10 cellular contexts compared by ENCODE assay signal in the genomic region with DNA sequence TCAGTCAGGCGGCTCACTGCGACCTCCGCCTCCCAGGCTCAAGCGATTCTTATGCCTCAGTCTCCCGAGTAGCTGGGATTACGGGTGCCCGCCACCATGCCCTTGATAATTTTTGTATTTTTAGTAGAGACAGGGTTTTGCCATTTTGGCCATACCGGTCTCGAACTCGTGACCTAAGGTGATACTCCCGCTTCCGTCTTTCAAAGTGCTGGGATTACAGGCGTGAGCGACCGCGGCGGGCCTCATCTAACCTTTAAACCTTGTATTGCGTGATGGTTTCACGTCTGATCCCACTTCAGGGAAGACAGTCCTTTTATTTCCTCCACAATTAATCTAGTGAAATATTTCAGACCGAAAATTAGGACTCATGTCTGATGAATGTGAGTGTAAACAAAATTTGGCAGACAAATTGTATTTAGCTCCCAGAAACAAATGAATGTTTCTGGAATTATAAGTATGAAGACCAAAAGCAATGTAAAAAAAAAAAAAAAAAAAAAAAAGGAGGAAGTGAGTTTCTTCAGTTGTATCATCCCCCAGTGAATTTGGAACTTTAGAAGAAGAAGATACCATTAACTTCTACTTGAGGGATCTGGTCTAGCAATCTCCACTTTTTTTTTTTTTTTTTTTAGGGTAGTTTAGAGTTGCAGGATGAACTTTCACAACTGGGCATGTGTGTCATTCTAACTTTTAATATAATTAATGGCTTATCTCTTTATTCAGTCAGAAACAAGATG. TPM values are rescaled to one million over a fixed set of nuclear protein-coding genes. Genes with fewer than 3 reads are reported as not detected.
DNase-seq lines count a peak whose midpoint lies in the region; ATAC-seq and TF ChIP-seq lines count a peak whose summit lies in the region.
"Had no signal": no experiment of that assay in that cellular context is flagged by ENCODE, and none has a peak within 500 bp of the region (broad histone marks: within the 10 kb centered on the region; RNA-seq: fewer than 3 reads in every experiment).

No MANE protein-coding gene starts in this region.

- ATAC-seq in activated T-cell treated with anti-CD3 and anti-CD28 coated beads, Interleukin-2, amount 50 U/mL, for 72 hours (replicated peaks in 1 of 2) = no peak
- no peak for ATAC-seq in stimulated activated memory B cell treated with anti-CD40 and anti-IgM and Interleukin-4, amounts not matched to agents 10 μg/mL and 1 μg/mL and 100 μg/mL, for 72 hours
- ATAC-seq in GM19023 (IDR thresholded peaks at IDR 0.05; ENCODE audit: unreplicated experiment) = no peak

- H3K9me3 Mint-ChIP-seq in activated T-cell treated with anti-CD3 and anti-CD28 coated beads, Interleukin-2, amount 50 U/mL, for 72 hours = no peaks in the 10 kb centered on the region
- H3K9me3 Mint-ChIP-seq in stimulated activated memory B cell treated with anti-CD40 and anti-IgM and Interleukin-4, amounts not matched to agents 10 μg/mL and 1 μg/mL and 100 μg/mL, for 72 hours = no peaks in the 10 kb centered on the region

- peak overlapping the region; percentile 94 for H3K4me3 ChIP-seq in epithelial cell of proximal tubule (ENCODE audit: low read depth, low read length)

- H3K27ac Mint-ChIP-seq in activated T-cell treated with anti-CD3 and anti-CD28 coated beads, Interleukin-2, amount 50 U/mL, for 72 hours = peak overlapping the region; percentile 83
- H3K27ac Mint-ChIP-seq in stimulated activated memory B cell treated with anti-CD40 and anti-IgM and Interleukin-4, amounts not matched to agents 10 μg/mL and 1 μg/mL and 100 μg/mL, for 72 hours = peak overlapping the region; percentile 95

- H3K4me1 Mint-ChIP-seq in activated T-cell treated with anti-CD3 and anti-CD28 coated beads, Interleukin-2, amount 50 U/mL, for 72 hours (ENCODE audit: low read depth) = peaks cover 36% of the 10 kb centered on the region
- H3K4me1 Mint-ChIP-seq in stimulated activated memory B cell treated with anti-CD40 and anti-IgM and Interleukin-4, amounts not matched to agents 10 μg/mL and 1 μg/mL and 100 μg/mL, for 72 hours = peaks cover 23% of the 10 kb centered on the region

- peak overlapping the region; percentile 82 to 94 for H3K4me3 Mint-ChIP-seq in activated T-cell treated with anti-CD3 and anti-CD28 coated beads, Interleukin-2, amount 50 U/mL, for 72 hours
- peak overlapping the region; percentile 86 for H3K4me3 Mint-ChIP-seq in stimulated activated memory B cell treated with anti-CD40 and anti-IgM and Interleukin-4, amounts not matched to agents 10 μg/mL and 1 μg/mL and 100 μg/mL, for 72 hours

- H3K27me3 Mint-ChIP-seq in activated T-cell treated with anti-CD3 and anti-CD28 coated beads, Interleukin-2, amount 50 U/mL, for 72 hours (ENCODE audit: low read depth) = no peaks in the 10 kb centered on the region
- no peaks in the 10 kb centered on the region for H3K27me3 Mint-ChIP-seq in stimulated activated memory B cell treated with anti-CD40 and anti-IgM and Interleukin-4, amounts not matched to agents 10 μg/mL and 1 μg/mL and 100 μg/mL, for 72 hours

- no peak for TF ChIP-seq CTCF in RWPE1 (conservative IDR thresholded peaks at IDR 0.05; ENCODE audit: low read depth)
- TF ChIP-seq CTCF in epithelial cell of proximal tubule (conservative IDR thresholded peaks at IDR 0.05; ENCODE audit: low read depth, low read length) = no peak

- peak overlapping the region; percentile 93; the same call in 1 of the 2 replicates for H3K27ac ChIP-seq in RWPE1

- no peak for DNase-seq in activated T-cell treated with anti-CD3 and anti-CD28 coated beads, Interleukin-2, amount 50 U/mL, for 72 hours
- DNase-seq in activated T-cell treated with anti-CD3 and anti-CD28 coated beads for 4 hours = no peak
- DNase-seq in RWPE1 (ENCODE audit: low spot score) = no peak
- no peak for DNase-seq in epithelial cell of proximal tubule (ENCODE audit: low read depth)
- DNase-seq in NCI-H2107 treated with DMSO at 0.1 percent for 48 hours (lab: John Stamatoyannopoulos, UW; ENCODE audit: unreplicated experiment) = no peak
- DNase-seq in germinal center (ENCODE audit: low spot score) = no peak
- DNase-seq: DMS153, small intestine had no signal

- POLR2A ChIA-PET in RWPE1 (lab: Yijun Ruan, JAX; ENCODE audit: low non-redundant PET) = no interaction called here

- CTCF ChIA-PET in RWPE1 (lab: Yijun Ruan, JAX) = interaction anchor here (2.2 kb wide), 1 partner anchor 89 kb away, joined by 14 read pairs; no protein-coding TSS in a partner anchor

- peaks cover 5 to 14% of the 10 kb centered on the region in 2 donors for H3K36me3 Mint-ChIP-seq in activated T-cell treated with anti-CD3 and anti-CD28 coated beads, Interleukin-2, amount 50 U/mL, for 72 hours (ENCODE audit: insufficient read depth in 2 of 2)
- H3K36me3 Mint-ChIP-seq in stimulated activated memory B cell treated with anti-CD40 and anti-IgM and Interleukin-4, amounts not matched to agents 10 μg/mL and 1 μg/mL and 100 μg/mL, for 72 hours = peaks cover 7% of the 10 kb centered on the region

RNA-seq across cellular contexts. Expression of a gene that starts 1.6 kb away (rescaled TPM):
- 10 to 100 TPM; 38.4 to 41.5 TPM for total RNA-seq in activated T-cell treated with anti-CD3 and anti-CD28 coated beads, Interleukin-2, amount 50 U/mL, for 72 hours
- total RNA-seq in epithelial cell of proximal tubule = 22.2 and 62.5 TPM in 2 replicates
